Comparison of ENCODE assay signal across 10 cellular contexts in genomic region chr6:107634147-107635057, GRCh38.
A peak's percentile ranks its signal among the peaks of the same experiment; 100 is the strongest.
DNase-seq lines count a peak whose midpoint lies in the region; ATAC-seq and TF ChIP-seq lines count a peak whose summit lies in the region.
"Had no signal": no experiment of that assay in that cellular context is flagged by ENCODE, and none has a peak within 500 bp of the region (broad histone marks: within the 10 kb centered on the region; RNA-seq: fewer than 3 reads in every experiment).

No MANE protein-coding gene starts in this region.

- CTCF ChIA-PET in activated CD8-positive, alpha-beta T cell treated with anti-CD3 and anti-CD28 coated beads for 36 hours (lab: Charles Lee): interaction anchor here (1.3 kb wide), 2 partner anchors 13 to 37 kb away, joined by 3 read pairs; no protein-coding TSS in a partner anchor

- no peaks in the 10 kb centered on the region for H4K20me1 ChIP-seq in osteoblast (ENCODE audit: insufficient read depth, low read length)

- peaks cover 6% of the 10 kb centered on the region for H3K4me1 Mint-ChIP-seq in activated CD8-positive, alpha-beta T cell treated with anti-CD3 and anti-CD28 coated beads for 36 hours (ENCODE audit: low read depth)

- TF ChIP-seq POLR2A in esophagus squamous epithelium (IDR thresholded peaks at IDR 0.05): no peak

- H2AFZ ChIP-seq in osteoblast (ENCODE audit: low read length): no peak overlapping the region

- H3K79me2 ChIP-seq in osteoblast (ENCODE audit: insufficient read depth, low read length): no peaks in the 10 kb centered on the region

- WGBS in esophagus squamous epithelium, 2 donors: no CpG with 5 or more reads among the region's 114 CpGs

- no peak overlapping the region for H3K4me2 ChIP-seq in osteoblast (ENCODE audit: insufficient read depth, low read length)

- H3K27me3 Mint-ChIP-seq in activated CD8-positive, alpha-beta T cell treated with anti-CD3 and anti-CD28 coated beads for 36 hours: peaks cover 51% of the 10 kb centered on the region

- no peak overlapping the region for H3K27ac ChIP-seq in esophagus squamous epithelium
- no peak overlapping the region for H3K27ac ChIP-seq in osteoblast (ENCODE audit: low read depth, low read length)

- H3K27ac Mint-ChIP-seq in activated CD8-positive, alpha-beta T cell treated with anti-CD3 and anti-CD28 coated beads for 36 hours: no peak overlapping the region

- H3K27me3 ChIP-seq in esophagus squamous epithelium (peaks cover 0 to 47% (median 10%) of the 10 kb centered on the region in 4 donors), osteoblast (ENCODE audit: insufficient read depth, low read length) (no peaks in the 10 kb centered on the region)

- no peaks in the 10 kb centered on the region for H3K9me3 Mint-ChIP-seq in activated CD8-positive, alpha-beta T cell treated with anti-CD3 and anti-CD28 coated beads for 36 hours

- peak; percentile 56 for ATAC-seq in activated CD8-positive, alpha-beta T cell treated with anti-CD3 and anti-CD28 coated beads for 36 hours
- ATAC-seq in GM19397 (IDR thresholded peaks at IDR 0.05; ENCODE audit: unreplicated experiment): no peak
- ATAC-seq: PC-3 had no signal

- peak overlapping the region; percentile 10 to 62 (median 27) for H3K4me3 ChIP-seq in esophagus squamous epithelium
- no peak overlapping the region for H3K4me3 ChIP-seq in osteoblast (ENCODE audit: insufficient read depth, low read length)

- no peaks in the 10 kb centered on the region for H3K9me3 ChIP-seq in esophagus squamous epithelium
- no peaks in the 10 kb centered on the region for H3K9me3 ChIP-seq in osteoblast (ENCODE audit: low read depth, low read length)

- no peak for TF ChIP-seq CTCF in activated CD8-positive, alpha-beta T cell treated with anti-CD3 and anti-CD28 coated beads for 36 hours (IDR thresholded peaks at IDR 0.05)
- TF ChIP-seq CTCF in esophagus squamous epithelium (IDR thresholded peaks at IDR 0.05) (no peak), osteoblast (IDR thresholded peaks at IDR 0.05; ENCODE audit: extremely low read depth, low read depth, low read length) (no peak)

- intact Hi-C loops in activated CD8-positive, alpha-beta T cell treated with anti-CD3 and anti-CD28 coated beads for 36 hours (cut with micrococcal nuclease): no loop called here
- intact Hi-C loops in esophagus squamous epithelium (cut with DNase I): no loop called here

- DNase-seq in D341Med (ENCODE audit: low spot score) (peak; percentile 44), esophagus squamous epithelium (lab: John Stamatoyannopoulos, UW) (no peak), osteoblast (ENCODE audit: insufficient read length, low spot score, missing footprints) (peak; percentile 73), NCI-H2107 treated with DMSO at 0.1 percent for 48 hours (lab: John Stamatoyannopoulos, UW; ENCODE audit: unreplicated experiment) (no peak), MV-4-11 (lab: John Stamatoyannopoulos, UW) (no peak), NCI-H82 (lab: John Stamatoyannopoulos, UW) (no peak)
- peak; percentile 20 for DNase-seq in activated CD8-positive, alpha-beta T cell treated with anti-CD3 and anti-CD28 coated beads for 36 hours
- DNase-seq: DMS153, PC-3 had no signal

- H3K36me3 ChIP-seq in esophagus squamous epithelium: no peaks in the 10 kb centered on the region
- H3K36me3 ChIP-seq in osteoblast (ENCODE audit: insufficient read depth, low read length): no peaks in the 10 kb centered on the region

- peaks cover 3% of the 10 kb centered on the region for H3K36me3 Mint-ChIP-seq in activated CD8-positive, alpha-beta T cell treated with anti-CD3 and anti-CD28 coated beads for 36 hours (ENCODE audit: low read depth)

- H3K4me3 Mint-ChIP-seq in activated CD8-positive, alpha-beta T cell treated with anti-CD3 and anti-CD28 coated beads for 36 hours: peak overlapping the region; percentile 51

- POLR2A ChIA-PET in activated CD8-positive, alpha-beta T cell treated with anti-CD3 and anti-CD28 coated beads for 36 hours (lab: Charles Lee): no interaction called here

- peaks cover 0 to 14% (median 7%) of the 10 kb centered on the region in 3 donors for H3K4me1 ChIP-seq in esophagus squamous epithelium
- no peaks in the 10 kb centered on the region for H3K4me1 ChIP-seq in osteoblast (ENCODE audit: insufficient read depth, low read length)

Comparison
In these comparisons a context has a peak if more than half of its experiments do, and no peak if none do; other contexts are left out.
1. DNase-seq: peak in D341Med (single experiment), activated CD8-positive, alpha-beta T cell treated with anti-CD3 and anti-CD28 coated beads for 36 hours (single experiment) and osteoblast (single experiment); none in esophagus squamous epithelium (single experiment), NCI-H2107 treated with DMSO at 0.1 percent for 48 hours (single experiment), MV-4-11 (single experiment) and NCI-H82 (single experiment).